ENCODE assay signal across 1 cellular context in the genomic region with DNA sequence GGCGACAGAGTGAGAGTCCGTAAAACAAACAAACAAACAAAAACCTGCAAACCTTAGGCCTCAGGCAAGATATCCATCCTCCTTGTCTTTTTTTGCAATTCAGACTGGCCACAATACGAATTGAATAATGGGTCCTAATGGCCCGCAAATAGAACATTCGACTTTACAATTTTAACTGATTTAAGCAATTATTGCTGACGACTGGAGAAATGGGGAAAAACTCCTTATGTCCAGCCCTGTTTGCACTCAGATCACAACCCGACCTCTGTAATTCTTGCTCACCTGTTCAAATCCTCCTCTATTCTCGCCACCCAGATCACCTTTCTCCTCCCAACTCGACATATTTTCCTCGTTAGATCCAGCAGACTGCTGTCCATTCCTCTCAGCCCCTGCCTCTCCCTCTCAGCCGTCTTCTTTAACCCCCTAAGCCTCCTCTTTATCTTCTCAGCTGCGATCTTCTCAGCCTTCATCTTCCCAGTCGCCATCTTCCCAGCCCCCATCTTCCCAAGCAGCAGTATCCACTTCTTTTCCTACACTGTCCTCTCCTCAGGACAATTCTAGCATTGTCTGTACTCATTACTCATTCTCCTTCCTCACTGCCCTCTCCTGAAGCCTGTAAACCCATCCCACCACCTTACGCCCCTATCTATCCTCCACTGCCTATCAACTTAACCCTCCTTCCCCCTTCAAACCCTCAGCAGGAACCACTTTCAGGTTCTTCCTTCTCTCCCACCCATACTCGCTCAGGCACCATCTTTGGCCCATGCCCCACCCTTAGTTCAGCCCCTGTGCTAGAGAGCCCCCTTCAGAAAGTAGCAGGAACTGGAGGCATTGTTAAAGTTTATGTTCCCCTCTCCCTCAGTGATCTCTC.
A peak's percentile ranks its signal among the peaks of the same experiment; 100 is the strongest.
TF ChIP-seq lines count a peak whose summit lies in the region.

No MANE protein-coding gene starts in this region.

TF ChIP-seq in K562, 482 proteins besides CTCF, POLR2A, EP300 and RAD21 (continued from another document and continues in another):
- TF ChIP-seq ARID4B (CRISPR knock-in tag; IDR thresholded peaks at IDR 0.05) (no peak), ZFP1 (CRISPR knock-in tag; IDR thresholded peaks at IDR 0.05) (no peak), ARHGAP35 (IDR thresholded peaks at IDR 0.05; ENCODE audit: partially characterized antibody) (peak; percentile 81), U2AF1 (optimal IDR thresholded peaks at IDR 0.05; ENCODE audit: low read depth, low read length) (no peak), MED1 (CRISPR knock-in tag; IDR thresholded peaks at IDR 0.05; ENCODE audit: borderline replicate concordance) (no peak), ZNF133 (CRISPR knock-in tag; IDR thresholded peaks at IDR 0.05) (no peak), POLR2B (IDR thresholded peaks at IDR 0.05; ENCODE audit: low read depth, partially characterized antibody) (peak; percentile 83), CHD2 (IDR thresholded peaks at IDR 0.05; ENCODE audit: low read depth, low read length) (no peak), ZKSCAN3 (CRISPR knock-in tag; IDR thresholded peaks at IDR 0.05) (no peak), CBFA2T3 (IDR thresholded peaks at IDR 0.05) (no peak), PHTF2 (CRISPR knock-in tag; IDR thresholded peaks at IDR 0.05) (no peak), ZNF584 (CRISPR knock-in tag; IDR thresholded peaks at IDR 0.05; ENCODE audit: low read depth) (no peak), ZNF507 (tag; conservative IDR thresholded peaks at IDR 0.05) (no peak), SMARCE1 (IDR thresholded peaks at IDR 0.05) (peak; percentile 72), CREBBP (IDR thresholded peaks at IDR 0.05; ENCODE audit: low read depth, low read length) (no peak), ZNF668 (CRISPR knock-in tag; IDR thresholded peaks at IDR 0.05) (no peak), BRF1 (IDR thresholded peaks at IDR 0.05; ENCODE audit: borderline replicate concordance, extremely low read depth, insufficient read length) (no peak), MEF2A (IDR thresholded peaks at IDR 0.05; ENCODE audit: control insufficient read depth, low read depth, low read length) (no peak), MTA1 (IDR thresholded peaks at IDR 0.05; ENCODE audit: borderline replicate concordance) (peak; percentile 55; the same call in 1 of the 2 replicates), CREB1 (IDR thresholded peaks at IDR 0.05) (no peak), CREB1 (CRISPR knock-in tag; IDR thresholded peaks at IDR 0.05) (no peak), BCOR (IDR thresholded peaks at IDR 0.05) (peak; percentile 18; the same call in 1 of the 2 replicates), EP400 (IDR thresholded peaks at IDR 0.05) (peak; percentile 60), EZH2 (IDR thresholded peaks at IDR 0.05; ENCODE audit: borderline replicate concordance, low read depth, low read length) (no peak), ZNF766 (CRISPR knock-in tag; conservative IDR thresholded peaks at IDR 0.05) (no peak), ZNF121 (CRISPR knock-in tag; conservative IDR thresholded peaks at IDR 0.05) (no peak), GATAD2A (IDR thresholded peaks at IDR 0.05) (0 out of 2 replicates have a peak, but pooled peaks have one; percentile 15), SMARCA5 (IDR thresholded peaks at IDR 0.05) (peak; percentile 89), ATF1 (CRISPR knock-in tag; IDR thresholded peaks at IDR 0.05) (no peak), ATF1 (tag; IDR thresholded peaks at IDR 0.05) (no peak), HNRNPL (IDR thresholded peaks at IDR 0.05; ENCODE audit: low read depth, low read length) (no peak)
- TF ChIP-seq, protein P1, sequence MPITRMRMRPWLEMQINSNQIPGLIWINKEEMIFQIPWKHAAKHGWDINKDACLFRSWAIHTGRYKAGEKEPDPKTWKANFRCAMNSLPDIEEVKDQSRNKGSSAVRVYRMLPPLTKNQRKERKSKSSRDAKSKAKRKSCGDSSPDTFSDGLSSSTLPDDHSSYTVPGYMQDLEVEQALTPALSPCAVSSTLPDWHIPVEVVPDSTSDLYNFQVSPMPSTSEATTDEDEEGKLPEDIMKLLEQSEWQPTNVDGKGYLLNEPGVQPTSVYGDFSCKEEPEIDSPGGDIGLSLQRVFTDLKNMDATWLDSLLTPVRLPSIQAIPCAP (CRISPR knock-in tag; IDR thresholded peaks at IDR 0.05; ENCODE audit: borderline replicate concordance) = no peak
- TF ChIP-seq, protein P2, sequence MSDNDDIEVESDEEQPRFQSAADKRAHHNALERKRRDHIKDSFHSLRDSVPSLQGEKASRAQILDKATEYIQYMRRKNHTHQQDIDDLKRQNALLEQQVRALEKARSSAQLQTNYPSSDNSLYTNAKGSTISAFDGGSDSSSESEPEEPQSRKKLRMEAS (CRISPR knock-in tag; IDR thresholded peaks at IDR 0.05) = no peak
- TF ChIP-seq, protein P3, sequence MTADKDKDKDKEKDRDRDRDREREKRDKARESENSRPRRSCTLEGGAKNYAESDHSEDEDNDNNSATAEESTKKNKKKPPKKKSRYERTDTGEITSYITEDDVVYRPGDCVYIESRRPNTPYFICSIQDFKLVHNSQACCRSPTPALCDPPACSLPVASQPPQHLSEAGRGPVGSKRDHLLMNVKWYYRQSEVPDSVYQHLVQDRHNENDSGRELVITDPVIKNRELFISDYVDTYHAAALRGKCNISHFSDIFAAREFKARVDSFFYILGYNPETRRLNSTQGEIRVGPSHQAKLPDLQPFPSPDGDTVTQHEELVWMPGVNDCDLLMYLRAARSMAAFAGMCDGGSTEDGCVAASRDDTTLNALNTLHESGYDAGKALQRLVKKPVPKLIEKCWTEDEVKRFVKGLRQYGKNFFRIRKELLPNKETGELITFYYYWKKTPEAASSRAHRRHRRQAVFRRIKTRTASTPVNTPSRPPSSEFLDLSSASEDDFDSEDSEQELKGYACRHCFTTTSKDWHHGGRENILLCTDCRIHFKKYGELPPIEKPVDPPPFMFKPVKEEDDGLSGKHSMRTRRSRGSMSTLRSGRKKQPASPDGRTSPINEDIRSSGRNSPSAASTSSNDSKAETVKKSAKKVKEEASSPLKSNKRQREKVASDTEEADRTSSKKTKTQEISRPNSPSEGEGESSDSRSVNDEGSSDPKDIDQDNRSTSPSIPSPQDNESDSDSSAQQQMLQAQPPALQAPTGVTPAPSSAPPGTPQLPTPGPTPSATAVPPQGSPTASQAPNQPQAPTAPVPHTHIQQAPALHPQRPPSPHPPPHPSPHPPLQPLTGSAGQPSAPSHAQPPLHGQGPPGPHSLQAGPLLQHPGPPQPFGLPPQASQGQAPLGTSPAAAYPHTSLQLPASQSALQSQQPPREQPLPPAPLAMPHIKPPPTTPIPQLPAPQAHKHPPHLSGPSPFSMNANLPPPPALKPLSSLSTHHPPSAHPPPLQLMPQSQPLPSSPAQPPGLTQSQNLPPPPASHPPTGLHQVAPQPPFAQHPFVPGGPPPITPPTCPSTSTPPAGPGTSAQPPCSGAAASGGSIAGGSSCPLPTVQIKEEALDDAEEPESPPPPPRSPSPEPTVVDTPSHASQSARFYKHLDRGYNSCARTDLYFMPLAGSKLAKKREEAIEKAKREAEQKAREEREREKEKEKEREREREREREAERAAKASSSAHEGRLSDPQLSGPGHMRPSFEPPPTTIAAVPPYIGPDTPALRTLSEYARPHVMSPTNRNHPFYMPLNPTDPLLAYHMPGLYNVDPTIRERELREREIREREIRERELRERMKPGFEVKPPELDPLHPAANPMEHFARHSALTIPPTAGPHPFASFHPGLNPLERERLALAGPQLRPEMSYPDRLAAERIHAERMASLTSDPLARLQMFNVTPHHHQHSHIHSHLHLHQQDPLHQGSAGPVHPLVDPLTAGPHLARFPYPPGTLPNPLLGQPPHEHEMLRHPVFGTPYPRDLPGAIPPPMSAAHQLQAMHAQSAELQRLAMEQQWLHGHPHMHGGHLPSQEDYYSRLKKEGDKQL (CRISPR knock-in tag; IDR thresholded peaks at IDR 0.05; ENCODE audit: borderline replicate concordance) = no peak
- TF ChIP-seq, protein P4, sequence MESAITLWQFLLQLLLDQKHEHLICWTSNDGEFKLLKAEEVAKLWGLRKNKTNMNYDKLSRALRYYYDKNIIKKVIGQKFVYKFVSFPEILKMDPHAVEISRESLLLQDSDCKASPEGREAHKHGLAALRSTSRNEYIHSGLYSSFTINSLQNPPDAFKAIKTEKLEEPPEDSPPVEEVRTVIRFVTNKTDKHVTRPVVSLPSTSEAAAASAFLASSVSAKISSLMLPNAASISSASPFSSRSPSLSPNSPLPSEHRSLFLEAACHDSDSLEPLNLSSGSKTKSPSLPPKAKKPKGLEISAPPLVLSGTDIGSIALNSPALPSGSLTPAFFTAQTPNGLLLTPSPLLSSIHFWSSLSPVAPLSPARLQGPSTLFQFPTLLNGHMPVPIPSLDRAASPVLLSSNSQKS (CRISPR knock-in tag; IDR thresholded peaks at IDR 0.05) = no peak
- TF ChIP-seq, protein P5, sequence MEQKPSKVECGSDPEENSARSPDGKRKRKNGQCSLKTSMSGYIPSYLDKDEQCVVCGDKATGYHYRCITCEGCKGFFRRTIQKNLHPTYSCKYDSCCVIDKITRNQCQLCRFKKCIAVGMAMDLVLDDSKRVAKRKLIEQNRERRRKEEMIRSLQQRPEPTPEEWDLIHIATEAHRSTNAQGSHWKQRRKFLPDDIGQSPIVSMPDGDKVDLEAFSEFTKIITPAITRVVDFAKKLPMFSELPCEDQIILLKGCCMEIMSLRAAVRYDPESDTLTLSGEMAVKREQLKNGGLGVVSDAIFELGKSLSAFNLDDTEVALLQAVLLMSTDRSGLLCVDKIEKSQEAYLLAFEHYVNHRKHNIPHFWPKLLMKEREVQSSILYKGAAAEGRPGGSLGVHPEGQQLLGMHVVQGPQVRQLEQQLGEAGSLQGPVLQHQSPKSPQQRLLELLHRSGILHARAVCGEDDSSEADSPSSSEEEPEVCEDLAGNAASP (IDR thresholded peaks at IDR 0.05) = no peak
- TF ChIP-seq, protein P6, sequence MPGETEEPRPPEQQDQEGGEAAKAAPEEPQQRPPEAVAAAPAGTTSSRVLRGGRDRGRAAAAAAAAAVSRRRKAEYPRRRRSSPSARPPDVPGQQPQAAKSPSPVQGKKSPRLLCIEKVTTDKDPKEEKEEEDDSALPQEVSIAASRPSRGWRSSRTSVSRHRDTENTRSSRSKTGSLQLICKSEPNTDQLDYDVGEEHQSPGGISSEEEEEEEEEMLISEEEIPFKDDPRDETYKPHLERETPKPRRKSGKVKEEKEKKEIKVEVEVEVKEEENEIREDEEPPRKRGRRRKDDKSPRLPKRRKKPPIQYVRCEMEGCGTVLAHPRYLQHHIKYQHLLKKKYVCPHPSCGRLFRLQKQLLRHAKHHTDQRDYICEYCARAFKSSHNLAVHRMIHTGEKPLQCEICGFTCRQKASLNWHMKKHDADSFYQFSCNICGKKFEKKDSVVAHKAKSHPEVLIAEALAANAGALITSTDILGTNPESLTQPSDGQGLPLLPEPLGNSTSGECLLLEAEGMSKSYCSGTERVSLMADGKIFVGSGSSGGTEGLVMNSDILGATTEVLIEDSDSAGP (CRISPR knock-in tag; IDR thresholded peaks at IDR 0.05) = no peak
- TF ChIP-seq, protein P7, sequence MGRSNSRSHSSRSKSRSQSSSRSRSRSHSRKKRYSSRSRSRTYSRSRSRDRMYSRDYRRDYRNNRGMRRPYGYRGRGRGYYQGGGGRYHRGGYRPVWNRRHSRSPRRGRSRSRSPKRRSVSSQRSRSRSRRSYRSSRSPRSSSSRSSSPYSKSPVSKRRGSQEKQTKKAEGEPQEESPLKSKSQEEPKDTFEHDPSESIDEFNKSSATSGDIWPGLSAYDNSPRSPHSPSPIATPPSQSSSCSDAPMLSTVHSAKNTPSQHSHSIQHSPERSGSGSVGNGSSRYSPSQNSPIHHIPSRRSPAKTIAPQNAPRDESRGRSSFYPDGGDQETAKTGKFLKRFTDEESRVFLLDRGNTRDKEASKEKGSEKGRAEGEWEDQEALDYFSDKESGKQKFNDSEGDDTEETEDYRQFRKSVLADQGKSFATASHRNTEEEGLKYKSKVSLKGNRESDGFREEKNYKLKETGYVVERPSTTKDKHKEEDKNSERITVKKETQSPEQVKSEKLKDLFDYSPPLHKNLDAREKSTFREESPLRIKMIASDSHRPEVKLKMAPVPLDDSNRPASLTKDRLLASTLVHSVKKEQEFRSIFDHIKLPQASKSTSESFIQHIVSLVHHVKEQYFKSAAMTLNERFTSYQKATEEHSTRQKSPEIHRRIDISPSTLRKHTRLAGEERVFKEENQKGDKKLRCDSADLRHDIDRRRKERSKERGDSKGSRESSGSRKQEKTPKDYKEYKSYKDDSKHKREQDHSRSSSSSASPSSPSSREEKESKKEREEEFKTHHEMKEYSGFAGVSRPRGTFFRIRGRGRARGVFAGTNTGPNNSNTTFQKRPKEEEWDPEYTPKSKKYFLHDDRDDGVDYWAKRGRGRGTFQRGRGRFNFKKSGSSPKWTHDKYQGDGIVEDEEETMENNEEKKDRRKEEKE (IDR thresholded peaks at IDR 0.05; ENCODE audit: borderline replicate concordance in 1 of 2, control insufficient read depth in 1 of 2, low read depth in 2 of 2, low read length in 1 of 2) = 0 out of 4 replicates have a peak, but pooled peaks of 1 of the 2 experiments have one; percentile 30
- TF ChIP-seq, protein P8, sequence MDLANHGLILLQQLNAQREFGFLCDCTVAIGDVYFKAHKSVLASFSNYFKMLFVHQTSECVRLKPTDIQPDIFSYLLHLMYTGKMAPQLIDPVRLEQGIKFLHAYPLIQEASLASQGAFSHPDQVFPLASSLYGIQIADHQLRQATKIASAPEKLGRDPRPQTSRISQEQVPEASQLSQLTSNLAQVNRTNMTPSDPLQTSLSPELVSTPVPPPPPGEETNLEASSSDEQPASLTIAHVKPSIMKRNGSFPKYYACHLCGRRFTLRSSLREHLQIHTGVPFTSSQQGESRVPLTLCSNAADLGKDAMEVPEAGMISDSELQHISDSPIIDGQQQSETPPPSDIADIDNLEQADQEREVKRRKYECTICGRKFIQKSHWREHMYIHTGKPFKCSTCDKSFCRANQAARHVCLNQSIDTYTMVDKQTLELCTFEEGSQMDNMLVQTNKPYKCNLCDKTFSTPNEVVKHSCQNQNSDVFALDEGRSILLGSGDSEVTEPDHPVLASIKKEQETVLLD (IDR thresholded peaks at IDR 0.05) = peak; percentile 64
